8 cellular contexts compared by ENCODE assay signal in genomic region chr5:178626484-178627258, GRCh38. TPM values are rescaled to one million over a fixed set of nuclear protein-coding genes. Genes with fewer than 3 reads are reported as not detected.
DNase-seq lines count a peak whose midpoint lies in the region; ATAC-seq and TF ChIP-seq lines count a peak whose summit lies in the region.

TSS of gene CLK4 (minus strand) at chr5:178627050. CDS start at chr5:178623416, 3,634 bp downstream.

- CTCF ChIA-PET in GM10248 (lab: Yijun Ruan, JAX), result interaction anchor here (1.1 to 1.2 kb wide), 2 partner anchors 8 to 11 kb away, joined by 3 to 6 read pairs; no protein-coding TSS in a partner anchor

- H3K4me1 Mint-ChIP-seq in activated naive CD4-positive, alpha-beta T cell treated with anti-CD3 and anti-CD28 coated beads, Interleukin-2, amount 50 U/mL, for 24 hours, result peaks cover 41% of the 10 kb centered on the region

- peak within 1 kb of the TSS; percentile 93 for H3K27ac ChIP-seq in temporal lobe (ENCODE audit: low read depth, low read length)

- peaks cover 3% of the 10 kb centered on the region for H3K36me3 Mint-ChIP-seq in activated naive CD4-positive, alpha-beta T cell treated with anti-CD3 and anti-CD28 coated beads, Interleukin-2, amount 50 U/mL, for 24 hours

- ATAC-seq in HG02588 (IDR thresholded peaks at IDR 0.05; ENCODE audit: unreplicated experiment), result peak; percentile 77
- peak; percentile 90 for ATAC-seq in SK-N-SH treated with all-trans-retinoic acid at 6 μM for 48 hours
- peak; percentile 95 for ATAC-seq in omental fat pad (ENCODE audit: low FRiP score)

- DNase-seq in GM10248 (ENCODE audit: extremely low spot score), result peak; percentile 97
- peak; percentile 79 for DNase-seq in NCI-H1048 (lab: John Stamatoyannopoulos, UW)
- DNase-seq in glomerular endothelial cell (ENCODE audit: extremely low read depth, low read depth, low spot score), result no peak
- peak; percentile 93 for DNase-seq in omental fat pad (ENCODE audit: low spot score)

- POLR2A ChIA-PET in GM10248 (lab: Yijun Ruan, JAX), result interaction anchor here (1.6 kb wide), 1 partner anchor 997 kb away, joined by 5 read pairs; the partner anchor contains the start of gene HNRNPH1

- no peaks in the 10 kb centered on the region for H3K9me3 Mint-ChIP-seq in activated naive CD4-positive, alpha-beta T cell treated with anti-CD3 and anti-CD28 coated beads, Interleukin-2, amount 50 U/mL, for 24 hours

- TF ChIP-seq CTCF in GM10248 (IDR thresholded peaks at IDR 0.05; ENCODE audit: control extremely low read depth, extremely low read depth, low read depth, missing control alignments) (no peak), omental fat pad (IDR thresholded peaks at IDR 0.05) (no peak)

- H3K4me3 Mint-ChIP-seq in activated naive CD4-positive, alpha-beta T cell treated with anti-CD3 and anti-CD28 coated beads, Interleukin-2, amount 50 U/mL, for 24 hours, result peak within 1 kb of the TSS; percentile 95

- no peaks in the 10 kb centered on the region for H3K27me3 Mint-ChIP-seq in activated naive CD4-positive, alpha-beta T cell treated with anti-CD3 and anti-CD28 coated beads, Interleukin-2, amount 50 U/mL, for 24 hours

- peak within 1 kb of the TSS; percentile 98 for H3K27ac Mint-ChIP-seq in activated naive CD4-positive, alpha-beta T cell treated with anti-CD3 and anti-CD28 coated beads, Interleukin-2, amount 50 U/mL, for 24 hours

TF ChIP-seq in SK-N-SH treated with all-trans-retinoic acid at 6 μM for 48 hours, 23 proteins besides CTCF, POLR2A, EP300 and RAD21:
- TF ChIP-seq ZFP30 (CRISPR knock-in tag; IDR thresholded peaks at IDR 0.05) (no peak), ZC3H10 (CRISPR knock-in tag; IDR thresholded peaks at IDR 0.05) (no peak), SNAI2 (CRISPR knock-in tag; IDR thresholded peaks at IDR 0.05) (no peak), PPARA (CRISPR knock-in tag; IDR thresholded peaks at IDR 0.05; ENCODE audit: borderline replicate concordance) (no peak), TOX (CRISPR knock-in tag; IDR thresholded peaks at IDR 0.05; ENCODE audit: borderline replicate concordance) (no peak), ZNF70 (CRISPR knock-in tag; IDR thresholded peaks at IDR 0.05) (no peak), CREB5 (CRISPR knock-in tag; IDR thresholded peaks at IDR 0.05; ENCODE audit: low read depth) (no peak), BACH2 (CRISPR knock-in tag; IDR thresholded peaks at IDR 0.05; ENCODE audit: borderline replicate concordance) (no peak), ZNF565 (CRISPR knock-in tag; conservative IDR thresholded peaks at IDR 0.05; ENCODE audit: low read depth) (no peak), ZFP3 (CRISPR knock-in tag; IDR thresholded peaks at IDR 0.05) (no peak)

RNA-seq across cellular contexts. Expression of gene CLK4, which starts in this region (rescaled TPM):
- total RNA-seq in glomerular endothelial cell, result 7.4 and 18.0 TPM in 2 replicates
- 10 to 100 TPM; 18.4 to 62.6 (median 34.6) TPM for total RNA-seq in omental fat pad
- 31.5 TPM for total RNA-seq in temporal lobe
